8 cellular contexts compared by ENCODE assay signal in genomic region chr1:37434292-37434907, GRCh38. TPM values are rescaled to one million over a fixed set of nuclear protein-coding genes. Genes with fewer than 3 reads are reported as not detected.
DNase-seq lines count a peak whose midpoint lies in the region; ATAC-seq and TF ChIP-seq lines count a peak whose summit lies in the region.

No MANE protein-coding gene starts in this region.

- H3K27ac ChIP-seq in CD8-positive, alpha-beta memory T cell (ENCODE audit: low read depth, low read length) = no peak overlapping the region
- no peak overlapping the region for H3K27ac ChIP-seq in esophagus squamous epithelium

- CTCF ChIA-PET in CD8-positive, alpha-beta memory T cell (lab: Charles Lee) = interaction anchor here (0.7 to 2.1 kb wide), 13 partner anchors 10 to 919 kb away, joined by 3 to 11 read pairs (median 4); partner anchors contain the start of gene MEAF6

- TF ChIP-seq CTCF in HFF-Myc (IDR thresholded peaks at IDR 0.05; ENCODE audit: low read depth, low read length, missing control alignments) (peak; percentile 97), esophagus squamous epithelium (IDR thresholded peaks at IDR 0.05) (peak; percentile 77 to 89 (median 82)), nephron (IDR thresholded peaks at IDR 0.05; ENCODE audit: unreplicated experiment in 3 of 3) (peak; percentile 87 to 95 (median 92))

- 0% methylated on average over 1 of the region's 9 CpGs for WGBS in esophagus squamous epithelium, 2 donors

- no peaks in the 10 kb centered on the region for H3K4me1 Mint-ChIP-seq in CD8-positive, alpha-beta memory T cell
- no peaks in the 10 kb centered on the region for H3K4me1 Mint-ChIP-seq in nephron

- H3K9me3 ChIP-seq in CD8-positive, alpha-beta memory T cell (ENCODE audit: low read length) = no peaks in the 10 kb centered on the region
- no peaks in the 10 kb centered on the region for H3K9me3 ChIP-seq in esophagus squamous epithelium

- no peak overlapping the region for H3K27ac Mint-ChIP-seq in CD8-positive, alpha-beta memory T cell
- H3K27ac Mint-ChIP-seq in nephron = no peak overlapping the region

- intact Hi-C loops in esophagus squamous epithelium (cut with DNase I) = loop anchor here (10.0 kb wide), 1 partner anchor 730 kb away; no protein-coding TSS in a partner anchor

- no peaks in the 10 kb centered on the region for H3K9me3 Mint-ChIP-seq in CD8-positive, alpha-beta memory T cell
- H3K9me3 Mint-ChIP-seq in nephron = no peaks in the 10 kb centered on the region

- peaks cover 21 to 51% of the 10 kb centered on the region in 2 donors for H3K27me3 Mint-ChIP-seq in CD8-positive, alpha-beta memory T cell
- peaks cover 63% of the 10 kb centered on the region for H3K27me3 Mint-ChIP-seq in nephron (ENCODE audit: low read depth)

- peak; percentile 24 to 76 (median 54) for DNase-seq in CD8-positive, alpha-beta memory T cell
- DNase-seq in HFF-Myc (ENCODE audit: extremely low read depth, low read depth) (no peak), NOMO-1 treated with dmso at 0.1 percent for 144 hours (lab: John Stamatoyannopoulos, UW; ENCODE audit: unreplicated experiment) (peak; percentile 21), activated T-cell treated with anti-CD3 and anti-CD28 coated beads for 24 hours (ENCODE audit: low read depth) (peak; percentile 68), esophagus squamous epithelium (lab: John Stamatoyannopoulos, UW) (no peak)
- peak; percentile 86 for DNase-seq in stimulated activated naive CD8-positive, alpha-beta T cell treated with anti-CD3 and anti-CD28 coated beads, Interleukin-15, Interleukin-2, amounts not matched to agents 100 U/mL and 50 U/mL, for 24 hours

- H3K36me3 ChIP-seq in CD8-positive, alpha-beta memory T cell (ENCODE audit: insufficient read depth, low read length) = no peaks in the 10 kb centered on the region
- H3K36me3 ChIP-seq in esophagus squamous epithelium = no peaks in the 10 kb centered on the region

- no peak overlapping the region for H3K4me3 Mint-ChIP-seq in CD8-positive, alpha-beta memory T cell
- H3K4me3 Mint-ChIP-seq in nephron = no peak overlapping the region

- H3K27me3 ChIP-seq in CD8-positive, alpha-beta memory T cell (ENCODE audit: insufficient read depth, low read length, poor library complexity, severe bottlenecking) = no peaks in the 10 kb centered on the region
- H3K27me3 ChIP-seq in esophagus squamous epithelium = peaks cover 0 to 79% (median 0%) of the 10 kb centered on the region in 4 donors

- no peak overlapping the region for H3K4me3 ChIP-seq in CD8-positive, alpha-beta memory T cell (ENCODE audit: low read length)
- H3K4me3 ChIP-seq in HFF-Myc (replicated peaks; ENCODE audit: low read depth, low read length) (no peak overlapping the region), esophagus squamous epithelium (no peak overlapping the region)

- no peaks in the 10 kb centered on the region for H3K36me3 Mint-ChIP-seq in CD8-positive, alpha-beta memory T cell
- no peaks in the 10 kb centered on the region for H3K36me3 Mint-ChIP-seq in nephron (ENCODE audit: low read depth)

- POLR2A ChIA-PET in CD8-positive, alpha-beta memory T cell (lab: Charles Lee) = no interaction called here

- peak; percentile 74 for ATAC-seq in stimulated activated naive CD8-positive, alpha-beta T cell treated with anti-CD3 and anti-CD28 coated beads, Interleukin-15, Interleukin-2, amounts not matched to agents 100 U/mL and 50 U/mL, for 24 hours
- ATAC-seq in HG02870 (IDR thresholded peaks at IDR 0.05; ENCODE audit: unreplicated experiment) = no peak

- TF ChIP-seq POLR2A in esophagus squamous epithelium (IDR thresholded peaks at IDR 0.05) = no peak

- no peaks in the 10 kb centered on the region for H3K4me1 ChIP-seq in CD8-positive, alpha-beta memory T cell (ENCODE audit: insufficient read depth, low read length)
- H3K4me1 ChIP-seq in esophagus squamous epithelium = no peaks in the 10 kb centered on the region

RNA-seq across cellular contexts. Expression of gene ZC3H12A, which starts 40.0 kb away (rescaled TPM):
- 10 to 100 TPM; 32.7 to 33.8 TPM for total RNA-seq in CD8-positive, alpha-beta memory T cell
- polyA plus RNA-seq in CD8-positive, alpha-beta memory T cell = 11.6 TPM
- 100 to 1,000 TPM in 1 of 4 donors, 10 to 100 TPM in 3; 11.6 to 132 (median 49.0) TPM for total RNA-seq in esophagus squamous epithelium

Comparison
In these comparisons a context has a peak if more than half of its experiments do, and no peak if none do; other contexts are left out.
1. DNase-seq: peak in CD8-positive, alpha-beta memory T cell (5 of 5), NOMO-1 treated with dmso at 0.1 percent for 144 hours (single experiment), activated T-cell treated with anti-CD3 and anti-CD28 coated beads for 24 hours (single experiment) and stimulated activated naive CD8-positive, alpha-beta T cell treated with anti-CD3 and anti-CD28 coated beads, Interleukin-15, Interleukin-2, amounts not matched to agents 100 U/mL and 50 U/mL, for 24 hours (single experiment); none in HFF-Myc (single experiment) and esophagus squamous epithelium (single experiment).
2. Peak in every context shown above with its lines, with median percentiles within 50 percentile points of each other: CTCF ChIP-seq.